Comparison of ENCODE assay signal across 21 cellular contexts in genomic region chr1:74341702-74342339, GRCh38.
DNase-seq lines count a peak whose midpoint lies in the region; ATAC-seq and TF ChIP-seq lines count a peak whose summit lies in the region.
"Had no signal": no experiment of that assay in that cellular context is flagged by ENCODE, and none has a peak within 500 bp of the region (broad histone marks: within the 10 kb centered on the region; RNA-seq: fewer than 3 reads in every experiment).

No MANE protein-coding gene starts in this region.

- H3K9me1 ChIP-seq in IMR-90 (ENCODE audit: insufficient read depth, low read length) = no peaks in the 10 kb centered on the region

- H2BK120ac ChIP-seq in IMR-90 (ENCODE audit: low read depth, low read length) = no peak overlapping the region

- H3K4me1 ChIP-seq in IMR-90 (ENCODE audit: control insufficient read depth, insufficient read depth, low read length) = peaks cover 2% of the 10 kb centered on the region; the same call in 1 of the 2 replicates

- TF ChIP-seq POLR2A in IMR-90 (IDR thresholded peaks at IDR 0.05; ENCODE audit: low read depth, low read length) = no peak

- H3K18ac ChIP-seq in IMR-90 (ENCODE audit: low read depth, low read length) = no peak overlapping the region

- TF ChIP-seq CTCF in IMR-90 (conservative IDR thresholded peaks at IDR 0.05; ENCODE audit: low read depth, low read length) (no peak), neural crest cell (conservative IDR thresholded peaks at IDR 0.05) (no peak)

- no peak overlapping the region for H3K4me3 ChIP-seq in IMR-90 (ENCODE audit: insufficient read depth, low read depth, low read length)
- H3K4me3 ChIP-seq: GM23248 had no signal

- no peaks in the 10 kb centered on the region for H3K27me3 Mint-ChIP-seq in neural crest cell (ENCODE audit: low read depth)

- POLR2A ChIA-PET in IMR-90 (lab: Charles Lee; ENCODE audit: unreplicated experiment) = no interaction called here

- no peak overlapping the region for H4K5ac ChIP-seq in IMR-90 (ENCODE audit: low read depth, low read length)

- no peak for ATAC-seq in IMR-90 (ENCODE audit: low read depth)
- ATAC-seq: Panc1 had no signal

- peak overlapping the region; percentile 47 for H2AK9ac ChIP-seq in IMR-90 (replicated peaks; ENCODE audit: low read depth, low read length, poor library complexity)

- H4K20me1 ChIP-seq in IMR-90 (ENCODE audit: insufficient read depth, low read length) = no peaks in the 10 kb centered on the region

- no peak overlapping the region for H4K91ac ChIP-seq in IMR-90 (ENCODE audit: insufficient read depth, low read depth, low read length)

- H3K4ac ChIP-seq in IMR-90 (ENCODE audit: low read depth, low read length) = no peak overlapping the region

- H3K23ac ChIP-seq in IMR-90 (ENCODE audit: low read depth, low read length) = no peak overlapping the region

- peaks cover 3% of the 10 kb centered on the region for H3K9me3 Mint-ChIP-seq in neural crest cell
- H3K9me3 Mint-ChIP-seq: H9 had no signal

- peak overlapping the region; percentile 41 for H3K4me3 Mint-ChIP-seq in neural crest cell
- H3K4me3 Mint-ChIP-seq: H9, HFFc6 had no signal

- in situ Hi-C loops in IMR-90 (cut with MboI; ENCODE audit: low sequenced_read_pairs) = no loop called here

- no peak overlapping the region for H2BK15ac ChIP-seq in IMR-90 (ENCODE audit: low read depth, low read length)

- no peak overlapping the region for H2BK20ac ChIP-seq in IMR-90 (ENCODE audit: low read depth, low read length)

- H3K36me3 ChIP-seq in IMR-90 (ENCODE audit: control insufficient read depth, insufficient read depth, low read length) = no peaks in the 10 kb centered on the region
- H3K36me3 ChIP-seq: BE2C had no signal

- TF ChIP-seq RAD21 in IMR-90 (IDR thresholded peaks at IDR 0.05; ENCODE audit: low read length) = no peak

- no peak overlapping the region for H3K56ac ChIP-seq in IMR-90 (ENCODE audit: extremely low read depth, insufficient read depth, low read length)

- peak; percentile 4 for DNase-seq in NCI-H82 (lab: John Stamatoyannopoulos, UW)
- no peak for DNase-seq in NCI-H82 treated with DMSO at 0.1 percent for 48 hours (lab: John Stamatoyannopoulos, UW; ENCODE audit: unreplicated experiment)
- no peak for DNase-seq in IMR-90
- DNase-seq in globus pallidus (ENCODE audit: low spot score) = peak; percentile 8
- no peak for DNase-seq in neural crest cell (ENCODE audit: low read depth, low spot score)
- no peak for DNase-seq in HT-29 (ENCODE audit: low spot score)
- DNase-seq in NCI-H1105 treated with DMSO at 0.1 percent for 48 hours (lab: John Stamatoyannopoulos, UW) = no peak
- DNase-seq in SHP77 treated with DMSO at 0.1 percent for 48 hours (lab: John Stamatoyannopoulos, UW) = no peak
- DNase-seq: BE2C, DND-41, GM23248, H9, HFFc6, KBM-7, MM.1S, NCI-H1048, NCI-H1436 treated with DMSO at 0.1 percent for 48 hours, NCI-H2029 treated with DMSO at 0.1 percent for 48 hours, NCI-H446, NCI-H69 had no signal

- H3K4me1 Mint-ChIP-seq in neural crest cell = peaks cover 48% of the 10 kb centered on the region
- H3K4me1 Mint-ChIP-seq: H9 had no signal

- dilution Hi-C loops in IMR-90 (cut with HindIII; ENCODE audit: low sequenced_read_pairs, unreplicated experiment) = no loop called here

- BruUV-seq in IMR-90 (replicated peaks; lab: Mats Ljungman, UMichigan) = no TSS peak

- H3K9ac ChIP-seq in IMR-90 (ENCODE audit: low read depth, low read length) = no peak overlapping the region
- H3K9ac ChIP-seq: GM23248 had no signal

- H4K8ac ChIP-seq in IMR-90 (ENCODE audit: low read depth in 2 of 2, low read length in 2 of 2) = no peak overlapping the region

- no peaks in the 10 kb centered on the region for H3K27me3 ChIP-seq in IMR-90 (ENCODE audit: control insufficient read depth, insufficient read depth, low read length)
- H3K27me3 ChIP-seq: BE2C had no signal

- no peak overlapping the region for H2AFZ ChIP-seq in IMR-90 (replicated peaks; ENCODE audit: low read length, poor library complexity)
- H2AFZ ChIP-seq: GM23248 had no signal

- no peak overlapping the region for H3K14ac ChIP-seq in IMR-90 (replicated peaks; ENCODE audit: low read depth, low read length)

- H3K4me2 ChIP-seq in IMR-90 (ENCODE audit: low read depth, low read length) = no peak overlapping the region

- no peak overlapping the region for H3K27ac ChIP-seq in IMR-90 (ENCODE audit: insufficient read depth, low read length)
- H3K27ac ChIP-seq: GM23248 had no signal

- no peak overlapping the region for H2BK5ac ChIP-seq in IMR-90 (ENCODE audit: low read depth, low read length, poor library complexity, severe bottlenecking)

- intact Hi-C loops in IMR-90 (cut with micrococcal nuclease) = no loop called here

- no peak overlapping the region for H2AK5ac ChIP-seq in IMR-90 (ENCODE audit: low read depth, low read length)

- peak overlapping the region; percentile 75 for H3K27ac Mint-ChIP-seq in neural crest cell (ENCODE audit: unreplicated experiment)
- H3K27ac Mint-ChIP-seq: H9, HFFc6 had no signal

- H3K36me3 Mint-ChIP-seq in neural crest cell (ENCODE audit: low read depth) = peaks cover 2% of the 10 kb centered on the region

- 50% methylated on average over 2 of the region's 4 CpGs; no CpG with 5 or more reads in 1 of the 2 experiments for WGBS in IMR-90 (ENCODE audit: extremely low coverage in 2 of 2, insufficient read length in 1 of 2), 2 experiments

- no peaks in the 10 kb centered on the region for H3K79me1 ChIP-seq in IMR-90 (ENCODE audit: low read depth in 1 of 2, low read length in 2 of 2)

- CTCF ChIA-PET in IMR-90 (lab: Yijun Ruan, JAX) = no interaction called here

- no peaks in the 10 kb centered on the region for H3K9me3 ChIP-seq in IMR-90 (ENCODE audit: control insufficient read depth, insufficient read depth, low read length)
- H3K9me3 ChIP-seq: BE2C had no signal

TF ChIP-seq in IMR-90, 13 proteins besides CTCF, POLR2A, EP300 and RAD21:
- TF ChIP-seq FOS (IDR thresholded peaks at IDR 0.05; ENCODE audit: low read depth, low read length) (no peak), CEBPB (IDR thresholded peaks at IDR 0.05; ENCODE audit: low read depth, low read length) (no peak), BHLHE40 (IDR thresholded peaks at IDR 0.05; ENCODE audit: low read depth, low read length) (no peak), RFX5 (IDR thresholded peaks at IDR 0.05; ENCODE audit: low read depth, low read length) (no peak), MXI1 (IDR thresholded peaks at IDR 0.05; ENCODE audit: borderline replicate concordance, low read depth, low read length) (no peak)

Comparison
In these comparisons a context has a peak if more than half of its experiments do, and no peak if none do; other contexts are left out.
1. DNase-seq: peak in NCI-H82 (single experiment) and globus pallidus (single experiment); none in NCI-H82 treated with DMSO at 0.1 percent for 48 hours (single experiment), IMR-90 (single experiment), neural crest cell (single experiment), HT-29 (single experiment), NCI-H1105 treated with DMSO at 0.1 percent for 48 hours (single experiment) and SHP77 treated with DMSO at 0.1 percent for 48 hours (single experiment).